Comparison of ENCODE assay signal across 8 cellular contexts in the genomic region with DNA sequence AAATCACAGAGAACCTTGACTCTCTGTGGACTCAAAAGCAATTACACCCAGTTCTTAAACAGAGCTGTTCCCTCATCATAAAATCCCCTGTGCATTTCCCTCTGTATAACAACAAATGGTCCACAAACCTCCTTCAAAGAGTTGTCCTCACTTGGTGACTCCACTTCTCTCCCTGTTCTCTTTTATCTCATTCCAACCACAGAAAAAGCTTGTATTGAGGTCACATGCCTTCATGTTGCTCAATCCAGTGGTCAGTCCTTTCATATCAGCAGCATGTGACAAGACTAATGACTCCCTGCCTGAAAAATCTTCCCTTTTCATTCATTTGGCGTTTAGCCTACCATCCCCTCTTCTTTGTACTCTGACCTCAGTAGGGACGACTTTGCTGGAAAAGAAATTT.
DNase-seq lines count a peak whose midpoint lies in the region; ATAC-seq and TF ChIP-seq lines count a peak whose summit lies in the region.

No MANE protein-coding gene starts in this region.

- H3K4me1 ChIP-seq in esophagus muscularis mucosa (peaks cover 9 to 76% (median 67%) of the 10 kb centered on the region in 4 donors), tibial artery (peaks cover 0 to 70% (median 25%) of the 10 kb centered on the region in 4 donors)

- no peak overlapping the region for H3K4me3 Mint-ChIP-seq in activated CD8-positive, alpha-beta memory T cell treated with anti-CD3 and anti-CD28 coated beads, Interleukin-2, amount 10 ng/mL, durations not matched to agents 7 days and 5 days
- H3K4me3 Mint-ChIP-seq in progenitor cell of endocrine pancreas (ENCODE audit: low read depth), result no peak overlapping the region

- no peak for TF ChIP-seq EP300 in esophagus muscularis mucosa (IDR thresholded peaks at IDR 0.05)

- H3K27ac ChIP-seq in esophagus muscularis mucosa (replicated peaks in 1 of 4) (peak overlapping the region; percentile 48 to 67 (median 62)), tibial artery (peak overlapping the region; percentile 65 to 75)

- no peaks in the 10 kb centered on the region for H3K27me3 Mint-ChIP-seq in activated CD8-positive, alpha-beta memory T cell treated with anti-CD3 and anti-CD28 coated beads, Interleukin-2, amount 10 ng/mL, durations not matched to agents 7 days and 5 days
- H3K27me3 Mint-ChIP-seq in progenitor cell of endocrine pancreas, result no peaks in the 10 kb centered on the region

- intact Hi-C loops in esophagus muscularis mucosa (cut with DNase I), result no loop called here
- intact Hi-C loops in tibial artery (cut with DNase I; ENCODE audit: low total_unique reads), result no loop called here

- H3K36me3 ChIP-seq in esophagus muscularis mucosa (no peaks in the 10 kb centered on the region), tibial artery (no peaks in the 10 kb centered on the region)

- TF ChIP-seq POLR2A in esophagus muscularis mucosa (IDR thresholded peaks at IDR 0.05; ENCODE audit: low read depth), result no peak

- no peak overlapping the region for H3K4me3 ChIP-seq in esophagus muscularis mucosa
- H3K4me3 ChIP-seq in tibial artery, result peak overlapping the region in 1 of 2 donors; percentile 1

- TF ChIP-seq CTCF in esophagus muscularis mucosa (IDR thresholded peaks at IDR 0.05), result no peak
- no peak for TF ChIP-seq CTCF in tibial artery (IDR thresholded peaks at IDR 0.05)
- TF ChIP-seq CTCF in progenitor cell of endocrine pancreas (IDR thresholded peaks at IDR 0.05; ENCODE audit: unreplicated experiment), result no peak

- CTCF ChIA-PET in activated CD8-positive, alpha-beta memory T cell treated with anti-CD3 and anti-CD28 coated beads, Interleukin-2, amount 10 ng/mL, durations not matched to agents 7 days and 5 days (lab: Charles Lee), result no interaction called here

- H3K9me3 Mint-ChIP-seq in activated CD8-positive, alpha-beta memory T cell treated with anti-CD3 and anti-CD28 coated beads, Interleukin-2, amount 10 ng/mL, durations not matched to agents 7 days and 5 days (ENCODE audit: low read depth), result no peaks in the 10 kb centered on the region
- H3K9me3 Mint-ChIP-seq in progenitor cell of endocrine pancreas (ENCODE audit: low read depth), result no peaks in the 10 kb centered on the region

- H3K36me3 Mint-ChIP-seq in activated CD8-positive, alpha-beta memory T cell treated with anti-CD3 and anti-CD28 coated beads, Interleukin-2, amount 10 ng/mL, durations not matched to agents 7 days and 5 days, result no peaks in the 10 kb centered on the region
- no peaks in the 10 kb centered on the region for H3K36me3 Mint-ChIP-seq in progenitor cell of endocrine pancreas (ENCODE audit: insufficient read depth)

- no peaks in the 10 kb centered on the region for H3K4me1 Mint-ChIP-seq in activated CD8-positive, alpha-beta memory T cell treated with anti-CD3 and anti-CD28 coated beads, Interleukin-2, amount 10 ng/mL, durations not matched to agents 7 days and 5 days
- H3K4me1 Mint-ChIP-seq in progenitor cell of endocrine pancreas (ENCODE audit: low read depth), result peaks cover 2% of the 10 kb centered on the region

- no peaks in the 10 kb centered on the region for H3K27me3 ChIP-seq in esophagus muscularis mucosa
- no peaks in the 10 kb centered on the region for H3K27me3 ChIP-seq in tibial artery

- WGBS in esophagus muscularis mucosa, result 39% methylated on average over 2 of the region's 2 CpGs

- ATAC-seq in HG03469 (IDR thresholded peaks at IDR 0.05; ENCODE audit: unreplicated experiment), result peak; percentile 14
- ATAC-seq in activated CD8-positive, alpha-beta memory T cell treated with anti-CD3 and anti-CD28 coated beads, Interleukin-2, amount 10 ng/mL, durations not matched to agents 7 days and 5 days, result no peak

- H3K27ac Mint-ChIP-seq in activated CD8-positive, alpha-beta memory T cell treated with anti-CD3 and anti-CD28 coated beads, Interleukin-2, amount 10 ng/mL, durations not matched to agents 7 days and 5 days, result no peak overlapping the region
- H3K27ac Mint-ChIP-seq in progenitor cell of endocrine pancreas, result no peak overlapping the region

- H3K9me3 ChIP-seq in esophagus muscularis mucosa (no peaks in the 10 kb centered on the region), tibial artery (no peaks in the 10 kb centered on the region)

- peak; percentile 40 for DNase-seq in SKM-1 treated with dmso at 0.1 percent for 144 hours (lab: John Stamatoyannopoulos, UW; ENCODE audit: unreplicated experiment)
- no peak for DNase-seq in SKM-1 (lab: John Stamatoyannopoulos, UW; ENCODE audit: unreplicated experiment)
- no peak for DNase-seq in esophagus muscularis mucosa (ENCODE audit: extremely low spot score)
- peak in 1 of 2 donors; percentile 49 for DNase-seq in tibial artery
- no peak for DNase-seq in activated CD8-positive, alpha-beta memory T cell treated with anti-CD3 and anti-CD28 coated beads, Interleukin-2, amount 10 ng/mL, durations not matched to agents 7 days and 5 days
- no peak for DNase-seq in stimulated activated CD4-positive, alpha-beta T cell treated with anti-CD3 and anti-CD28 coated beads, Interleukin-4, amount 100 ng/mL, for 24 hours
- DNase-seq in progenitor cell of endocrine pancreas (ENCODE audit: low spot score, unreplicated experiment), result no peak
